In genomic region chr1:243391355-243391754, GRCh38 we compare ENCODE assay signal across 18 cellular contexts.
DNase-seq lines count a peak whose midpoint lies in the region; ATAC-seq and TF ChIP-seq lines count a peak whose summit lies in the region.
"Had no signal": no experiment of that assay in that cellular context is flagged by ENCODE, and none has a peak within 500 bp of the region (broad histone marks: within the 10 kb centered on the region; RNA-seq: fewer than 3 reads in every experiment).

No MANE protein-coding gene starts in this region.

- H3K27ac Mint-ChIP-seq in Calu3 (ENCODE audit: unreplicated experiment) = peak overlapping the region; percentile 16
- no peak overlapping the region for H3K27ac Mint-ChIP-seq in GM23338
- peak overlapping the region in 4 of 5 experiments; percentile 85 to 97 (median 90) for H3K27ac Mint-ChIP-seq in brain

- CTCF ChIA-PET in Calu3 (lab: Charles Lee) = no interaction called here

- intact Hi-C loops in Calu3 (cut with micrococcal nuclease; ENCODE audit: unreplicated experiment) = loop anchor here (10.0 kb wide), 1 partner anchor 137 kb away; the partner anchor contains the start of genes CEP170 and SDCCAG8

- H3K4me3 ChIP-seq in GM23338 (no peak overlapping the region), neural cell (ENCODE audit: low read length) (no peak overlapping the region)
- H3K4me3 ChIP-seq: K562 had no signal

- H3K4me1 ChIP-seq in GM23338 (ENCODE audit: insufficient read depth) = peaks cover 25% of the 10 kb centered on the region
- H3K4me1 ChIP-seq: BE2C had no signal

- H3K9me3 Mint-ChIP-seq in Calu3 (ENCODE audit: low read depth, unreplicated experiment) (no peaks in the 10 kb centered on the region), GM23338 (no peaks in the 10 kb centered on the region), brain (no peaks in the 10 kb centered on the region)
- H3K9me3 Mint-ChIP-seq: CD4-positive, CD25-positive, alpha-beta regulatory T cell; CD8-positive, alpha-beta memory T cell had no signal

- H3K79me2 ChIP-seq in GM23338 (replicated peaks; ENCODE audit: insufficient read depth) (no peaks in the 10 kb centered on the region), neural cell (replicated peaks; ENCODE audit: insufficient read depth, low read length) (no peaks in the 10 kb centered on the region)

- H3K4me1 Mint-ChIP-seq in Calu3 (ENCODE audit: low read depth, unreplicated experiment) = peaks cover 52% of the 10 kb centered on the region
- peaks cover 33% of the 10 kb centered on the region for H3K4me1 Mint-ChIP-seq in GM23338
- H3K4me1 Mint-ChIP-seq in brain = peaks cover 32% of the 10 kb centered on the region
- H3K4me1 Mint-ChIP-seq: CD8-positive, alpha-beta memory T cell had no signal

- no peak overlapping the region for H3K4me3 Mint-ChIP-seq in Calu3 (ENCODE audit: low read depth, unreplicated experiment)
- H3K4me3 Mint-ChIP-seq in GM23338 = no peak overlapping the region
- H3K4me3 Mint-ChIP-seq in brain = no peak overlapping the region
- H3K4me3 Mint-ChIP-seq: CD4-positive, CD25-positive, alpha-beta regulatory T cell; CD8-positive, alpha-beta memory T cell had no signal

- H3F3A ChIP-seq in GM23338 (replicated peaks; ENCODE audit: low read depth) = no peaks in the 10 kb centered on the region; the same call in 1 of the 2 replicates
- H3F3A ChIP-seq in neural cell (ENCODE audit: insufficient read depth, low read length, poor library complexity, severe bottlenecking) = no peaks in the 10 kb centered on the region

- H3K9ac ChIP-seq in neural cell (ENCODE audit: low read length) = no peak overlapping the region

- H3K36me3 ChIP-seq in GM23338 (ENCODE audit: insufficient read depth) (no peaks in the 10 kb centered on the region), neural cell (ENCODE audit: insufficient read depth, low read length) (no peaks in the 10 kb centered on the region)
- H3K36me3 ChIP-seq: BE2C had no signal

- TF ChIP-seq EP300 in neural cell (conservative IDR thresholded peaks at IDR 0.05; ENCODE audit: poor library complexity, severe bottlenecking) = no peak

- BruUV-seq in Calu3 (replicated peaks; lab: Mats Ljungman, UMichigan) = no TSS peak

- H3K27me3 Mint-ChIP-seq in Calu3 (ENCODE audit: unreplicated experiment) (no peaks in the 10 kb centered on the region), GM23338 (ENCODE audit: insufficient read depth, low read depth, poor library complexity) (no peaks in the 10 kb centered on the region), brain (no peaks in the 10 kb centered on the region)
- H3K27me3 Mint-ChIP-seq: CD4-positive, CD25-positive, alpha-beta regulatory T cell; CD8-positive, alpha-beta memory T cell had no signal

- DNase-seq in Calu3 (no peak), GM23338 (ENCODE audit: low spot score) (no peak)
- no peak for DNase-seq in stimulated activated CD4-positive, alpha-beta T cell treated with anti-CD3 and anti-CD28 coated beads, Interleukin-1b, Interleukin-23, amount 100 ng/mL, for 48 hours
- DNase-seq: 8988T; BE2C; C1 segment of cervical spinal cord; CD4-positive, CD25-positive, alpha-beta regulatory T cell; CD8-positive, alpha-beta memory T cell; COR-L47; DMS79 treated with DMSO at 0.1 percent for 48 hours; GF-D8; HCEC 1CT; IMR-90 had no signal

- H3K36me3 Mint-ChIP-seq in Calu3 (ENCODE audit: insufficient read depth, unreplicated experiment) = peaks cover 19% of the 10 kb centered on the region
- H3K36me3 Mint-ChIP-seq in GM23338 (ENCODE audit: low read depth) = no peaks in the 10 kb centered on the region
- H3K36me3 Mint-ChIP-seq in brain = peaks cover 17% of the 10 kb centered on the region

- H4K20me1 ChIP-seq in GM23338 (replicated peaks; ENCODE audit: insufficient read depth) = no peaks in the 10 kb centered on the region
- H4K20me1 ChIP-seq in neural cell (ENCODE audit: insufficient read depth) = no peaks in the 10 kb centered on the region

- H3K9me3 ChIP-seq in neural cell (ENCODE audit: low read length) = no peaks in the 10 kb centered on the region
- H3K9me3 ChIP-seq: BE2C had no signal

- H3K4me2 ChIP-seq in GM23338 (no peak overlapping the region), neural cell (ENCODE audit: low read length) (no peak overlapping the region)

- ATAC-seq in GM23338 (peak; percentile 74), GM21786 (IDR thresholded peaks at IDR 0.05; ENCODE audit: unreplicated experiment) (no peak), HG03159 (IDR thresholded peaks at IDR 0.05; ENCODE audit: unreplicated experiment) (no peak)
- ATAC-seq: K562 had no signal

- no peak for TF ChIP-seq RAD21 in neural cell (conservative IDR thresholded peaks at IDR 0.05)

- no peaks in the 10 kb centered on the region for H3K9me2 ChIP-seq in GM23338 (ENCODE audit: insufficient read depth)
- no peaks in the 10 kb centered on the region for H3K9me2 ChIP-seq in neural cell (ENCODE audit: insufficient read depth, low read length)

- H3K27ac ChIP-seq in GM23338 (ENCODE audit: low read depth) (no peak overlapping the region), neural cell (ENCODE audit: low read length) (peak overlapping the region; percentile 64)

- H2AFZ ChIP-seq in GM23338 (no peak overlapping the region), neural cell (ENCODE audit: low read depth, low read length) (no peak overlapping the region)

- H3K27me3 ChIP-seq in GM23338 (ENCODE audit: insufficient read depth) = no peaks in the 10 kb centered on the region
- H3K27me3 ChIP-seq in neural cell (ENCODE audit: insufficient read depth, low read depth, low read length) = no peaks in the 10 kb centered on the region
- H3K27me3 ChIP-seq: BE2C had no signal

- TF ChIP-seq CTCF in Calu3 (IDR thresholded peaks at IDR 0.05; ENCODE audit: unreplicated experiment) (no peak), GM23338 (conservative IDR thresholded peaks at IDR 0.05; ENCODE audit: low read depth in 2 of 2) (no peak), brain (conservative IDR thresholded peaks at IDR 0.05) (no peak), neural cell (IDR thresholded peaks at IDR 0.05; ENCODE audit: poor library complexity, severe bottlenecking) (no peak)

TF ChIP-seq in GM23338, 12 proteins besides CTCF, POLR2A, EP300 and RAD21:
- no peak for TF ChIP-seq ZNF114 (CRISPR knock-in tag; IDR thresholded peaks at IDR 0.05)
- no peak for TF ChIP-seq JUNB (IDR thresholded peaks at IDR 0.05; ENCODE audit: unreplicated experiment)
- TF ChIP-seq CREB1 (CRISPR knock-in tag; IDR thresholded peaks at IDR 0.05; ENCODE audit: low read depth) = no peak

TF ChIP-seq in neural cell, 6 proteins besides CTCF, POLR2A, EP300 and RAD21:
- TF ChIP-seq, protein P1, sequence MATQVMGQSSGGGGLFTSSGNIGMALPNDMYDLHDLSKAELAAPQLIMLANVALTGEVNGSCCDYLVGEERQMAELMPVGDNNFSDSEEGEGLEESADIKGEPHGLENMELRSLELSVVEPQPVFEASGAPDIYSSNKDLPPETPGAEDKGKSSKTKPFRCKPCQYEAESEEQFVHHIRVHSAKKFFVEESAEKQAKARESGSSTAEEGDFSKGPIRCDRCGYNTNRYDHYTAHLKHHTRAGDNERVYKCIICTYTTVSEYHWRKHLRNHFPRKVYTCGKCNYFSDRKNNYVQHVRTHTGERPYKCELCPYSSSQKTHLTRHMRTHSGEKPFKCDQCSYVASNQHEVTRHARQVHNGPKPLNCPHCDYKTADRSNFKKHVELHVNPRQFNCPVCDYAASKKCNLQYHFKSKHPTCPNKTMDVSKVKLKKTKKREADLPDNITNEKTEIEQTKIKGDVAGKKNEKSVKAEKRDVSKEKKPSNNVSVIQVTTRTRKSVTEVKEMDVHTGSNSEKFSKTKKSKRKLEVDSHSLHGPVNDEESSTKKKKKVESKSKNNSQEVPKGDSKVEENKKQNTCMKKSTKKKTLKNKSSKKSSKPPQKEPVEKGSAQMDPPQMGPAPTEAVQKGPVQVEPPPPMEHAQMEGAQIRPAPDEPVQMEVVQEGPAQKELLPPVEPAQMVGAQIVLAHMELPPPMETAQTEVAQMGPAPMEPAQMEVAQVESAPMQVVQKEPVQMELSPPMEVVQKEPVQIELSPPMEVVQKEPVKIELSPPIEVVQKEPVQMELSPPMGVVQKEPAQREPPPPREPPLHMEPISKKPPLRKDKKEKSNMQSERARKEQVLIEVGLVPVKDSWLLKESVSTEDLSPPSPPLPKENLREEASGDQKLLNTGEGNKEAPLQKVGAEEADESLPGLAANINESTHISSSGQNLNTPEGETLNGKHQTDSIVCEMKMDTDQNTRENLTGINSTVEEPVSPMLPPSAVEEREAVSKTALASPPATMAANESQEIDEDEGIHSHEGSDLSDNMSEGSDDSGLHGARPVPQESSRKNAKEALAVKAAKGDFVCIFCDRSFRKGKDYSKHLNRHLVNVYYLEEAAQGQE (IDR thresholded peaks at IDR 0.05; ENCODE audit: borderline replicate concordance) = no peak
